In the genomic region with DNA sequence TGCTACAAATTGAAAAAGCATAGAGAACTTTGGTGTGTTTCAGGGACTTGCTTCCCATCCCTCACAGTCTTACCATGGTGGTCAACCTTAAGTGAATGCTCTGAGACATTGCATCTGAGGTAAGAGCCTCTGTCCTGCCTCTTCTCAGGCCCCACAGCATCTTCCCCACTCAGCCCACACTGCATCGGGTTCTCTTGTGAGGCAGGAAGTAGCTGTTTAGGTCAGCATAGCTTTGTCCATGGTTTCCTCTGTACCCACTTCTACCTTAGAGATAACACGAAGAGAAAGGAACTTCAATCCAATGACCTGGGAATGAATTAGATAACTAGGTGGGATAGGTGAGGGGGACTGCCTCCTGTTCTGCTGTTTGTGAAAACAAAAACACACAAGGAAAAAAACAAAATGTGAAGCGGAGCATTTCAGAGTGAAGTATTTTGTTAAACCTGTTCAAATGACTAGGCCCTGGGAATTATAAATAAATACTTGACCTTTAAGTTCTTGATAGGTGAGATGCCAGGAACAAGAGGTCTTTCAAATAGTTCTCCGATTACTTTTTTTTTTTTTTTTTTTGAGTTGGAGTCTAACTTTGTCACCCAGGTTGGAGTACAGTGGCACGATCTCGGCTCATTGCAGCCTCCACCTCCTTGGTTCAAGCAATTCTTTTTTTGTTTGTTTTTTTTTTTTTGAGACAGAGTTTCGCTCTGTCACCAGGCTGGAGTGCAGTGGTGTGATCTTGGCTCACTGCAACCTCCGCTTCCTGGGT, we compare ENCODE assay signal across 36 cellular contexts. TPM values are rescaled to one million over a fixed set of nuclear protein-coding genes. Genes with fewer than 3 reads are reported as not detected.
"Had no signal": no experiment of that assay in that cellular context is flagged by ENCODE, and none has a peak within 500 bp of the region (broad histone marks: within the 10 kb centered on the region; RNA-seq: fewer than 3 reads in every experiment).

No MANE protein-coding gene starts in this region.

- H3K27ac ChIP-seq: ascending aorta, cardiac muscle cell, KMS-11, RWPE1 had no signal

- H3K4me1 Mint-ChIP-seq: activated CD4-positive, alpha-beta T cell treated with anti-CD3 and anti-CD28 coated beads for 36 hours; activated CD4-positive, alpha-beta T cell treated with anti-CD3 and anti-CD28 coated beads, Interleukin-2, amount 10 ng/mL, durations not matched to agents 7 days and 5 days; activated naive CD8-positive, alpha-beta T cell treated with anti-CD3 and anti-CD28 coated beads for 36 hours; activated T-helper 17 cell treated with anti-CD3 and anti-CD28 coated beads, Interleukin-2, amount 50 U/mL, for 72 hours; central memory CD8-positive, alpha-beta T cell; WTC11 had no signal

- H3K27me3 ChIP-seq: ascending aorta, cardiac muscle cell had no signal

- H3K9me3 ChIP-seq: ascending aorta had no signal

- ATAC-seq: activated CD4-positive, alpha-beta T cell treated with anti-CD3 and anti-CD28 coated beads for 36 hours; activated CD4-positive, CD25-positive, alpha-beta regulatory T cell treated with anti-CD3 and anti-CD28 coated beads, Interleukin-2, amount 50 U/mL, for 24 hours; activated T-cell treated with anti-CD3 and anti-CD28 coated beads, Interleukin-2, amount 50 U/mL, for 72 hours; activated T-helper 17 cell treated with anti-CD3 and anti-CD28 coated beads, Interleukin-2, amount 50 U/mL, for 72 hours; PC-3; Right ventricle myocardium inferior; SK-N-SH treated with all-trans-retinoic acid at 6 μM for 48 hours; WTC11 had no signal

- H3K4me1 ChIP-seq: ascending aorta had no signal

- DNase-seq: activated CD4-positive, alpha-beta T cell treated with anti-CD3 and anti-CD28 coated beads for 36 hours; activated CD4-positive, alpha-beta T cell treated with anti-CD3 and anti-CD28 coated beads, Interleukin-2, amount 10 ng/mL, durations not matched to agents 7 days and 5 days; activated CD4-positive, alpha-beta T cell treated with anti-CD3 and anti-CD28 coated beads, Interleukin-2, amount 50 U/mL, for 48 hours; activated effector memory CD4-positive, alpha-beta T cell treated with anti-CD3 and anti-CD28 coated beads, Interleukin-2, amount 50 U/mL, for 16 hours; activated naive CD4-positive, alpha-beta T cell; activated naive CD4-positive, alpha-beta T cell treated with anti-CD3 and anti-CD28 coated beads, Interleukin-2, amount 50 U/mL, for 16 hours; activated naive CD8-positive, alpha-beta T cell treated with anti-CD3 and anti-CD28 coated beads for 36 hours; activated T-cell treated with anti-CD3 and anti-CD28 coated beads, Interleukin-2, amount 50 U/mL, for 1 hour; activated T-cell treated with anti-CD3 and anti-CD28 coated beads, Interleukin-2, amount 50 U/mL, for 72 hours; amygdala; MM.1S; MV-4-11; NCI-H1092; NCI-H1436 treated with DMSO at 0.1 percent for 48 hours; NCI-H1694 treated with DMSO at 0.1 percent for 48 hours; NCI-H2029; NCI-H345; NCI-H524 treated with DMSO at 0.1 percent for 48 hours; NCI-H748 treated with DMSO at 0.1 percent for 48 hours; NK-92 treated with Interleukin-12 subunit alpha and Interleukin-12 subunit beta, amount 100 ng/mL, for 24 hours; PC-3; SIG-M5; T-helper 1 cell; T-helper 2 cell; T-helper 9 cell had no signal

- H3K27me3 Mint-ChIP-seq: activated CD4-positive, alpha-beta T cell treated with anti-CD3 and anti-CD28 coated beads for 36 hours; activated CD4-positive, alpha-beta T cell treated with anti-CD3 and anti-CD28 coated beads, Interleukin-2, amount 10 ng/mL, durations not matched to agents 7 days and 5 days; activated naive CD8-positive, alpha-beta T cell treated with anti-CD3 and anti-CD28 coated beads for 36 hours; activated T-helper 17 cell treated with anti-CD3 and anti-CD28 coated beads, Interleukin-2, amount 50 U/mL, for 72 hours; central memory CD8-positive, alpha-beta T cell had no signal

- H3K4me3 Mint-ChIP-seq: activated CD4-positive, alpha-beta T cell treated with anti-CD3 and anti-CD28 coated beads for 36 hours; activated CD4-positive, alpha-beta T cell treated with anti-CD3 and anti-CD28 coated beads, Interleukin-2, amount 10 ng/mL, durations not matched to agents 7 days and 5 days; activated naive CD8-positive, alpha-beta T cell treated with anti-CD3 and anti-CD28 coated beads for 36 hours; activated T-cell treated with anti-CD3 and anti-CD28 coated beads, Interleukin-2, amount 50 U/mL, for 72 hours; activated T-helper 17 cell treated with anti-CD3 and anti-CD28 coated beads, Interleukin-2, amount 50 U/mL, for 72 hours; central memory CD8-positive, alpha-beta T cell; WTC11 had no signal

- H3K9me3 Mint-ChIP-seq: activated CD4-positive, alpha-beta T cell treated with anti-CD3 and anti-CD28 coated beads, Interleukin-2, amount 10 ng/mL, durations not matched to agents 7 days and 5 days; activated naive CD8-positive, alpha-beta T cell treated with anti-CD3 and anti-CD28 coated beads for 36 hours; activated T-cell treated with anti-CD3 and anti-CD28 coated beads, Interleukin-2, amount 50 U/mL, for 72 hours; activated T-helper 17 cell treated with anti-CD3 and anti-CD28 coated beads, Interleukin-2, amount 50 U/mL, for 72 hours; central memory CD8-positive, alpha-beta T cell; WTC11 had no signal

- H3K27ac Mint-ChIP-seq: activated CD4-positive, alpha-beta T cell treated with anti-CD3 and anti-CD28 coated beads for 36 hours; activated CD4-positive, alpha-beta T cell treated with anti-CD3 and anti-CD28 coated beads, Interleukin-2, amount 10 ng/mL, durations not matched to agents 7 days and 5 days; activated naive CD8-positive, alpha-beta T cell treated with anti-CD3 and anti-CD28 coated beads for 36 hours; activated T-cell treated with anti-CD3 and anti-CD28 coated beads, Interleukin-2, amount 50 U/mL, for 72 hours; activated T-helper 17 cell treated with anti-CD3 and anti-CD28 coated beads, Interleukin-2, amount 50 U/mL, for 72 hours; WTC11 had no signal

- H3K4me3 ChIP-seq: ascending aorta, cardiac muscle cell had no signal

RNA-seq across cellular contexts. Expression of a gene that starts 25.5 kb away (rescaled TPM):
- total RNA-seq: activated CD4-positive, alpha-beta T cell treated with anti-CD3 and anti-CD28 coated beads, Interleukin-2, amount 10 ng/mL, durations not matched to agents 7 days and 5 days; ascending aorta; LHCN-M2; PC-3; Right ventricle myocardium inferior had no signal
- polyA plus RNA-seq: cardiac muscle cell had no signal
